Comparison of ENCODE assay signal across 29 cellular contexts in genomic region chr13:25862156-25862555, GRCh38.
"Had no signal": no experiment of that assay in that cellular context is flagged by ENCODE, and none has a peak within 500 bp of the region (broad histone marks: within the 10 kb centered on the region; RNA-seq: fewer than 3 reads in every experiment).

No MANE protein-coding gene starts in this region.

- ATAC-seq: activated CD4-positive, alpha-beta T cell treated with anti-CD3 and anti-CD28 coated beads for 36 hours; activated CD8-positive, alpha-beta T cell treated with anti-CD3 and anti-CD28 coated beads, Interleukin-2, amount 10 ng/mL, durations not matched to agents 7 days and 5 days; activated T-helper 17 cell treated with anti-CD3 and anti-CD28 coated beads, Interleukin-2, amount 50 U/mL, for 72 hours; esophagus mucosa; gastrocnemius medialis; heart left ventricle had no signal

- H3K36me3 Mint-ChIP-seq: activated CD4-positive, alpha-beta memory T cell treated with anti-CD3 and anti-CD28 coated beads for 36 hours; activated naive CD8-positive, alpha-beta T cell had no signal

- H3K27ac Mint-ChIP-seq: activated CD4-positive, alpha-beta memory T cell treated with anti-CD3 and anti-CD28 coated beads for 36 hours; activated CD4-positive, alpha-beta T cell treated with anti-CD3 and anti-CD28 coated beads for 36 hours; activated CD4-positive, alpha-beta T cell treated with anti-CD3 and anti-CD28 coated beads, Interleukin-2, amount 10 ng/mL, durations not matched to agents 24 days and 14 days; activated CD8-positive, alpha-beta T cell treated with anti-CD3 and anti-CD28 coated beads, Interleukin-2, amount 10 ng/mL, durations not matched to agents 7 days and 5 days; activated naive CD8-positive, alpha-beta T cell; activated T-cell treated with anti-CD3 and anti-CD28 coated beads, Interleukin-2, amount 50 U/mL, for 24 hours; activated T-helper 17 cell treated with anti-CD3 and anti-CD28 coated beads, Interleukin-2, amount 50 U/mL, for 72 hours; dendritic cell treated with granulocyte-macrophage colony-stimulating factor and Interleukin-4, amounts not matched to agents 40 ng/mL and 50 ng/mL, for 4 days; endodermal cell had no signal

- H3K4me1 ChIP-seq: gastrocnemius medialis, heart left ventricle had no signal

- H3K9me3 Mint-ChIP-seq: activated CD4-positive, alpha-beta memory T cell treated with anti-CD3 and anti-CD28 coated beads for 36 hours; activated CD4-positive, alpha-beta T cell treated with anti-CD3 and anti-CD28 coated beads, Interleukin-2, amount 10 ng/mL, durations not matched to agents 24 days and 14 days; activated T-cell treated with anti-CD3 and anti-CD28 coated beads, Interleukin-2, amount 50 U/mL, for 24 hours; activated T-helper 17 cell treated with anti-CD3 and anti-CD28 coated beads, Interleukin-2, amount 50 U/mL, for 72 hours; dendritic cell treated with granulocyte-macrophage colony-stimulating factor and Interleukin-4, amounts not matched to agents 40 ng/mL and 50 ng/mL, for 4 days; endodermal cell had no signal

- H3K27me3 ChIP-seq: brain microvascular endothelial cell, dorsolateral prefrontal cortex, gastrocnemius medialis had no signal

- H3K9me3 ChIP-seq: gastrocnemius medialis, heart left ventricle had no signal

- H3K27me3 Mint-ChIP-seq: activated CD4-positive, alpha-beta memory T cell treated with anti-CD3 and anti-CD28 coated beads for 36 hours; activated CD4-positive, alpha-beta T cell treated with anti-CD3 and anti-CD28 coated beads for 36 hours; activated naive CD8-positive, alpha-beta T cell; activated T-cell treated with anti-CD3 and anti-CD28 coated beads, Interleukin-2, amount 50 U/mL, for 24 hours had no signal

- DNase-seq: activated CD4-positive, alpha-beta memory T cell treated with anti-CD3 and anti-CD28 coated beads for 36 hours; activated CD4-positive, alpha-beta T cell treated with anti-CD3 and anti-CD28 coated beads for 36 hours; activated CD4-positive, alpha-beta T cell treated with anti-CD3 and anti-CD28 coated beads, Interleukin-2, amount 10 ng/mL, durations not matched to agents 24 days and 14 days; activated CD4-positive, CD25-positive, alpha-beta regulatory T cell; activated CD4-positive, CD25-positive, alpha-beta regulatory T cell treated with anti-CD3 and anti-CD28 coated beads, Interleukin-2, amount 50 U/mL, for 72 hours; activated CD8-positive, alpha-beta memory T cell treated with anti-CD3 and anti-CD28 coated beads, Interleukin-2, amount 50 U/mL, for 48 hours; activated CD8-positive, alpha-beta T cell treated with anti-CD3 and anti-CD28 coated beads, Interleukin-2, amount 10 ng/mL, durations not matched to agents 7 days and 5 days; activated effector memory CD4-positive, alpha-beta T cell treated with Interleukin-2 at 50 U/mL for 16 hours; activated gamma-delta T cell treated with Interleukin-2 at 50 U/mL for 16 hours; activated naive CD4-positive, alpha-beta T cell treated with anti-CD3 and anti-CD28 coated beads, Interleukin-2, amount 50 U/mL, for 16 hours; activated naive CD4-positive, alpha-beta T cell treated with Interleukin-2 at 50 U/mL for 16 hours; activated T-cell treated with anti-CD3 and anti-CD28 coated beads for 4 hours; activated T-cell treated with anti-CD3 and anti-CD28 coated beads, Interleukin-2, amount 50 U/mL, for 24 hours; amniotic stem cell; anterior cingulate cortex; brain microvascular endothelial cell; effector memory CD4-positive, alpha-beta T cell; endodermal cell; foreskin fibroblast; gastrocnemius medialis; glutamatergic neuron; heart left ventricle; T-helper 2 cell had no signal

- H3K36me3 ChIP-seq: brain microvascular endothelial cell, gastrocnemius medialis, heart left ventricle had no signal

- H3K4me1 Mint-ChIP-seq: activated CD4-positive, alpha-beta T cell treated with anti-CD3 and anti-CD28 coated beads for 36 hours; activated T-helper 17 cell treated with anti-CD3 and anti-CD28 coated beads, Interleukin-2, amount 50 U/mL, for 72 hours had no signal

- H3K4me3 ChIP-seq: coronary artery, dorsolateral prefrontal cortex, gastrocnemius medialis, heart left ventricle had no signal

- H3K4me3 Mint-ChIP-seq: activated CD4-positive, alpha-beta memory T cell treated with anti-CD3 and anti-CD28 coated beads for 36 hours; activated CD4-positive, alpha-beta T cell treated with anti-CD3 and anti-CD28 coated beads for 36 hours; activated CD4-positive, alpha-beta T cell treated with anti-CD3 and anti-CD28 coated beads, Interleukin-2, amount 10 ng/mL, durations not matched to agents 24 days and 14 days; activated CD8-positive, alpha-beta T cell treated with anti-CD3 and anti-CD28 coated beads, Interleukin-2, amount 10 ng/mL, durations not matched to agents 7 days and 5 days; activated naive CD8-positive, alpha-beta T cell; activated T-cell treated with anti-CD3 and anti-CD28 coated beads, Interleukin-2, amount 50 U/mL, for 24 hours; activated T-helper 17 cell treated with anti-CD3 and anti-CD28 coated beads, Interleukin-2, amount 50 U/mL, for 72 hours; dendritic cell treated with granulocyte-macrophage colony-stimulating factor and Interleukin-4, amounts not matched to agents 40 ng/mL and 50 ng/mL, for 4 days; endodermal cell had no signal

- H3K27ac ChIP-seq: brain microvascular endothelial cell, coronary artery, dorsolateral prefrontal cortex, gastrocnemius medialis, heart left ventricle had no signal
